20 cellular contexts compared by ENCODE assay signal in genomic region chr5:157159209-157159751, GRCh38. TPM values are rescaled to one million over a fixed set of nuclear protein-coding genes. Genes with fewer than 3 reads are reported as not detected.
DNase-seq lines count a peak whose midpoint lies in the region; ATAC-seq, FAIRE-seq and TF ChIP-seq lines count a peak whose summit lies in the region.
"Had no signal": no experiment of that assay in that cellular context is flagged by ENCODE, and none has a peak within 500 bp of the region (broad histone marks: within the 10 kb centered on the region; RNA-seq: fewer than 3 reads in every experiment).

No MANE protein-coding gene starts in this region.

- peak; percentile 31 for DNase-seq in activated CD4-positive, CD25-positive, alpha-beta regulatory T cell treated with anti-CD3 and anti-CD28 coated beads, Interleukin-2, amount 50 U/mL, for 16 hours (ENCODE audit: low read depth, low spot score)
- no peak for DNase-seq in activated CD4-positive, CD25-positive, alpha-beta regulatory T cell treated with anti-CD3 and anti-CD28 coated beads, Interleukin-2, amount 50 U/mL, for 72 hours
- DNase-seq in T-helper 9 cell: peak; percentile 30
- peak; percentile 78 for DNase-seq in activated effector memory CD4-positive, alpha-beta T cell treated with anti-CD3 and anti-CD28 coated beads, Interleukin-2, amount 50 U/mL, for 16 hours
- no peak for DNase-seq in aorta
- no peak for DNase-seq in H54 (ENCODE audit: insufficient read length, low spot score)
- DNase-seq: DMS79 treated with DMSO at 0.1 percent for 48 hours, dorsolateral prefrontal cortex, heart left ventricle, mammary epithelial cell, MG63, NCI-H187 treated with DMSO at 0.1 percent for 48 hours, NCI-H526 treated with DMSO at 0.1 percent for 48 hours, tibial artery had no signal

- ATAC-seq in aorta (ENCODE audit: low FRiP score): no peak
- ATAC-seq in HG02840 (IDR thresholded peaks at IDR 0.05; ENCODE audit: low FRiP score, unreplicated experiment): no peak
- ATAC-seq: heart left ventricle had no signal

- no peak for TF ChIP-seq CTCF in parathyroid adenoma (IDR thresholded peaks at IDR 0.05)

- H3K27me3 ChIP-seq in parathyroid adenoma (ENCODE audit: control insufficient read depth, insufficient read depth, low read length) (no peaks in the 10 kb centered on the region), aorta (ENCODE audit: control insufficient read depth in 1 of 2, insufficient read depth in 2 of 2, low read length in 1 of 2) (no peaks in the 10 kb centered on the region)
- H3K27me3 ChIP-seq: BLaER1 treated with 17β-estradiol and CSF1 and Interleukin-3, amounts not matched to agents 10 nM and 100 nM had no signal

- H3K36me3 ChIP-seq in parathyroid adenoma (ENCODE audit: control insufficient read depth, insufficient read depth, low read length) (no peaks in the 10 kb centered on the region), aorta (ENCODE audit: control insufficient read depth in 1 of 2, insufficient read depth in 2 of 2, low read length in 1 of 2) (no peaks in the 10 kb centered on the region)
- H3K36me3 ChIP-seq: BLaER1 treated with 17β-estradiol and CSF1 and Interleukin-3, amounts not matched to agents 10 nM and 100 nM; heart left ventricle; MG63; tibial artery had no signal

- H3K4me1 ChIP-seq in parathyroid adenoma: peaks cover 6% of the 10 kb centered on the region
- H3K4me1 ChIP-seq in aorta (ENCODE audit: control insufficient read depth in 1 of 2, insufficient read depth in 2 of 2, low read length in 2 of 2): no peaks in the 10 kb centered on the region
- H3K4me1 ChIP-seq: BLaER1 treated with 17β-estradiol and CSF1 and Interleukin-3, amounts not matched to agents 10 nM and 100 nM; tibial artery had no signal

- intact Hi-C loops in aorta (cut with DNase I): no loop called here

- H3K79me2 ChIP-seq in parathyroid adenoma: no peaks in the 10 kb centered on the region

- WGBS in aorta, 2 donors: 87 to 93% methylated on average over 6 of the region's 6 CpGs

- H3K9ac ChIP-seq in parathyroid adenoma: no peak overlapping the region
- H3K9ac ChIP-seq: BLaER1 treated with 17β-estradiol and CSF1 and Interleukin-3, amounts not matched to agents 10 nM and 100 nM had no signal

- no peaks in the 10 kb centered on the region for H3K9me3 ChIP-seq in parathyroid adenoma (ENCODE audit: control insufficient read depth, low read length)
- no peaks in the 10 kb centered on the region for H3K9me3 ChIP-seq in aorta (ENCODE audit: control insufficient read depth, low read length)
- H3K9me3 ChIP-seq: heart left ventricle, MG63, tibial artery had no signal

- H3K4me3 ChIP-seq in parathyroid adenoma (ENCODE audit: low read depth, low read length) (no peak overlapping the region), aorta (ENCODE audit: low read length in 2 of 2) (no peak overlapping the region)
- H3K4me3 ChIP-seq: BLaER1 treated with 17β-estradiol and CSF1 and Interleukin-3, amounts not matched to agents 10 nM and 100 nM; dorsolateral prefrontal cortex; heart left ventricle; MG63; SK-N-MC; tibial artery had no signal

- H3K27ac ChIP-seq in parathyroid adenoma (no peak overlapping the region), aorta (ENCODE audit: low read depth in 1 of 2, low read length in 2 of 2) (no peak overlapping the region)
- H3K27ac ChIP-seq: 22Rv1; BLaER1 treated with 17β-estradiol and CSF1 and Interleukin-3, amounts not matched to agents 10 nM and 100 nM; dorsolateral prefrontal cortex; SK-N-MC; tibial artery had no signal

- H2AFZ ChIP-seq in parathyroid adenoma: peak overlapping the region; percentile 14

- no peak for FAIRE-seq in H54 (lab: Jason Lieb, UNC)

- TF ChIP-seq POLR2A in H54 (IDR thresholded peaks at IDR 0.05; ENCODE audit: low read depth, low read length): no peak

- no peak overlapping the region for H3K4me2 ChIP-seq in parathyroid adenoma (ENCODE audit: low read length)
- H3K4me2 ChIP-seq: BLaER1 treated with 17β-estradiol and CSF1 and Interleukin-3, amounts not matched to agents 10 nM and 100 nM had no signal

RNA-seq across cellular contexts. Expression of gene GARIN3, which starts 6.8 kb away (rescaled TPM):
- not detected for total RNA-seq in aorta
- polyA plus RNA-seq in aorta: not detected
- total RNA-seq: dorsolateral prefrontal cortex, heart left ventricle, mammary epithelial cell, neural crest cell had no signal
- polyA plus RNA-seq: heart left ventricle, mammary epithelial cell had no signal

RNA-seq across cellular contexts. Expression of gene MED7, which starts 16.6 kb away (rescaled TPM):
- total RNA-seq in aorta: 10 to 100 TPM; 10.5 to 11.6 TPM
- polyA plus RNA-seq in aorta: 10 to 100 TPM; 13.8 to 14.7 TPM

RNA-seq across cellular contexts. Expression of gene ITK, which starts 21.4 kb away (rescaled TPM):
- total RNA-seq in aorta: 1 to 10 TPM; 3.0 to 4.8 TPM
- polyA plus RNA-seq in aorta: under 1 TPM; 0.10 to 0.75 TPM
- total RNA-seq: mammary epithelial cell, neural crest cell had no signal
- polyA plus RNA-seq: mammary epithelial cell had no signal

RNA-seq across cellular contexts. Expression of gene HAVCR2, which starts 50.4 kb away (rescaled TPM):
- total RNA-seq in aorta: 10 to 100 TPM; 10.3 to 21.6 TPM
- 1 to 10 TPM; 2.3 to 9.6 TPM for polyA plus RNA-seq in aorta
- polyA plus RNA-seq: mammary epithelial cell had no signal

Comparison
In these comparisons a context has a peak if more than half of its experiments do, and no peak if none do; other contexts are left out.
1. DNase-seq: peak in activated CD4-positive, CD25-positive, alpha-beta regulatory T cell treated with anti-CD3 and anti-CD28 coated beads, Interleukin-2, amount 50 U/mL, for 16 hours (single experiment), T-helper 9 cell (single experiment) and activated effector memory CD4-positive, alpha-beta T cell treated with anti-CD3 and anti-CD28 coated beads, Interleukin-2, amount 50 U/mL, for 16 hours (single experiment); none in activated CD4-positive, CD25-positive, alpha-beta regulatory T cell treated with anti-CD3 and anti-CD28 coated beads, Interleukin-2, amount 50 U/mL, for 72 hours (single experiment), aorta (0 of 2) and H54 (single experiment).